1 cellular context compared by ENCODE assay signal in the genomic region with DNA sequence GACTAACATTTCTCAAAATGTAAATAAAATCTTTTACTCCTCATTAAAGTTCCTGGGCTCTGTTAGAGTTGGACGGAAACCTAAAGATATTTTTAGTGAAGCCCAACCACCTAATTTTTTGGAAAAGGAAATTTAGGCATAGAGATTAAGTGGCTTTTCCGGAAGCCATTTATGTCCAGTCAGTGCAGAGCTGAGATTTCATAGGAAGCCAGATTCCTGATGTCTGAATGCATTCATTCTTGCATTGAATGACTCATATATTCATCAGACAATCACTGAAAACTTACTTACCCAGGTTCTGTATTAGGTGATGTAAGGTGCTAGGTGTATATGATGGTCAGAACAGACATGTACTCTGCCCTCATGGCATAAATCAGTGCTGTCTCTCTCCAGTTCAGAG.
TF ChIP-seq lines count a peak whose summit lies in the region.

No MANE protein-coding gene starts in this region.

TF ChIP-seq in neural cell, 6 proteins besides CTCF, POLR2A, EP300 and RAD21 (continued from another document):
- TF ChIP-seq TAF1 (IDR thresholded peaks at IDR 0.05; ENCODE audit: low read depth): no peak
